In the genomic region with DNA sequence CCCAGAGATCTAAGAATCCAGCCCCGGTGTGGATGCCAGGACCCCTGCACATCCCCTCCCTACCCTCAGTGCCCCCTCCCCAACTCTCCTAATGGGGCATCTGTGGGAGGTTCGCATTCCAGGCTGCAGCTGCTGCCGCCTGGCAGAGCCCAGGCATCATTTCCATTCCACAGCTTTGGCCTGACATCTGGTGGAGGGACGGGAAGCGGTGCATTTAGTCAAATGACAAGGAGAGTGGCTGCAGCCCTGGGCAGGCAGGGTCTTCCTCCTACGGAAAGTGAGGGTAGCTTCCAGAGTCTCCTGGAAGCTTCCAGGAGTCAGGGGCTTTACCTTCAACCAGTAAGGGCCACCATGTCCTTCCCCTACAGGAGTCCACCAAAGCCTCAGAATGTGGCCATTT, we compare ENCODE assay signal across 11 cellular contexts. TPM values are rescaled to one million over a fixed set of nuclear protein-coding genes. Genes with fewer than 3 reads are reported as not detected.
A peak's percentile ranks its signal among the peaks of the same experiment; 100 is the strongest.
DNase-seq lines count a peak whose midpoint lies in the region; ATAC-seq and TF ChIP-seq lines count a peak whose summit lies in the region.
"Had no signal": no experiment of that assay in that cellular context is flagged by ENCODE, and none has a peak within 500 bp of the region (broad histone marks: within the 10 kb centered on the region; RNA-seq: fewer than 3 reads in every experiment).

No MANE protein-coding gene starts in this region.

- TF ChIP-seq CTCF in neural progenitor cell (IDR thresholded peaks at IDR 0.05): peak; percentile 60

- peaks cover 6% of the 10 kb centered on the region for H3K9me3 Mint-ChIP-seq in neural progenitor cell
- H3K9me3 Mint-ChIP-seq in activated CD4-positive, alpha-beta memory T cell treated with anti-CD3 and anti-CD28 coated beads for 36 hours: peaks cover 9% of the 10 kb centered on the region

- H3K4me2 ChIP-seq in neural progenitor cell: no peak overlapping the region

- CTCF ChIA-PET in activated CD4-positive, alpha-beta memory T cell treated with anti-CD3 and anti-CD28 coated beads for 36 hours (lab: Charles Lee): interaction anchor here (1.5 to 8.2 kb wide), 2 partner anchors 156 to 285 kb away, joined by 3 to 103 read pairs; no protein-coding TSS in a partner anchor
- CTCF ChIA-PET in HEK293T (lab: Yijun Ruan, JAX): no interaction called here

- no peaks in the 10 kb centered on the region for H3K9me3 ChIP-seq in neural progenitor cell (ENCODE audit: low read depth)
- H3K9me3 ChIP-seq: ovary had no signal

- no peaks in the 10 kb centered on the region for H3K36me3 Mint-ChIP-seq in neural progenitor cell
- H3K36me3 Mint-ChIP-seq in activated CD4-positive, alpha-beta memory T cell treated with anti-CD3 and anti-CD28 coated beads for 36 hours: no peaks in the 10 kb centered on the region
- H3K36me3 Mint-ChIP-seq: activated naive CD8-positive, alpha-beta T cell treated with anti-CD3 and anti-CD28 coated beads for 36 hours had no signal

- H3K79me2 ChIP-seq in neural progenitor cell (ENCODE audit: low read depth): no peaks in the 10 kb centered on the region

- H3K4me1 ChIP-seq in neural progenitor cell: peaks cover 3% of the 10 kb centered on the region

- intact Hi-C loops in activated CD4-positive, alpha-beta memory T cell treated with anti-CD3 and anti-CD28 coated beads for 36 hours (cut with micrococcal nuclease): loop anchor here (10.0 kb wide), 1 partner anchor 460 kb away; the partner anchor contains the start of gene NANOS1

- no peak overlapping the region for H3K27ac Mint-ChIP-seq in neural progenitor cell
- H3K27ac Mint-ChIP-seq in activated CD4-positive, alpha-beta memory T cell treated with anti-CD3 and anti-CD28 coated beads for 36 hours: no peak overlapping the region
- H3K27ac Mint-ChIP-seq: activated naive CD8-positive, alpha-beta T cell treated with anti-CD3 and anti-CD28 coated beads for 36 hours had no signal

- no peaks in the 10 kb centered on the region for H4K20me1 ChIP-seq in neural progenitor cell (ENCODE audit: low read depth)

- no peak overlapping the region for H3K9ac ChIP-seq in neural progenitor cell

- DNase-seq in DMS153 (lab: John Stamatoyannopoulos, UW): peak; percentile 1
- DNase-seq in DMS153 treated with DMSO at 0.1 percent for 48 hours (lab: John Stamatoyannopoulos, UW; ENCODE audit: unreplicated experiment): no peak
- DNase-seq in NCI-H146 treated with DMSO at 0.1 percent for 48 hours (lab: John Stamatoyannopoulos, UW; ENCODE audit: unreplicated experiment): peak; percentile 7
- peak; percentile 23 to 38 for DNase-seq in dermis microvascular lymphatic vessel endothelial cell (ENCODE audit: low read depth in 2 of 2)
- DNase-seq in neural progenitor cell (ENCODE audit: low spot score): peak; percentile 79
- no peak for DNase-seq in activated CD4-positive, alpha-beta memory T cell treated with anti-CD3 and anti-CD28 coated beads for 36 hours
- DNase-seq in HEK293T (ENCODE audit: extremely low spot score): no peak
- DNase-seq: activated naive CD8-positive, alpha-beta T cell treated with anti-CD3 and anti-CD28 coated beads for 36 hours; ovary; T1000 had no signal

- no peak for ATAC-seq in HG02981 (IDR thresholded peaks at IDR 0.05; ENCODE audit: unreplicated experiment)

- no peak overlapping the region for H3K4me3 Mint-ChIP-seq in neural progenitor cell
- H3K4me3 Mint-ChIP-seq in activated CD4-positive, alpha-beta memory T cell treated with anti-CD3 and anti-CD28 coated beads for 36 hours: no peak overlapping the region
- H3K4me3 Mint-ChIP-seq: activated naive CD8-positive, alpha-beta T cell treated with anti-CD3 and anti-CD28 coated beads for 36 hours had no signal

- H3K27me3 ChIP-seq in neural progenitor cell: no peaks in the 10 kb centered on the region
- H3K27me3 ChIP-seq: ovary had no signal

- H3K4me3 ChIP-seq in neural progenitor cell: no peak overlapping the region
- H3K4me3 ChIP-seq: ovary had no signal

- H3K27ac ChIP-seq in neural progenitor cell: no peak overlapping the region
- H3K27ac ChIP-seq: ovary had no signal

- H3K4me1 Mint-ChIP-seq in neural progenitor cell: no peaks in the 10 kb centered on the region
- peaks cover 2% of the 10 kb centered on the region for H3K4me1 Mint-ChIP-seq in activated CD4-positive, alpha-beta memory T cell treated with anti-CD3 and anti-CD28 coated beads for 36 hours (ENCODE audit: low read depth)

- POLR2A ChIA-PET in activated CD4-positive, alpha-beta memory T cell treated with anti-CD3 and anti-CD28 coated beads for 36 hours (lab: Charles Lee): no interaction called here
- POLR2A ChIA-PET in HEK293T (lab: Yijun Ruan, JAX): no interaction called here

- no peak overlapping the region for H2AFZ ChIP-seq in neural progenitor cell (replicated peaks)

- no peaks in the 10 kb centered on the region for H3K36me3 ChIP-seq in neural progenitor cell
- H3K36me3 ChIP-seq: ovary had no signal

- H3F3A ChIP-seq in neural progenitor cell (ENCODE audit: low read depth): no peaks in the 10 kb centered on the region

- H3K27me3 Mint-ChIP-seq in neural progenitor cell (ENCODE audit: insufficient read depth, low read depth): peaks cover 12% of the 10 kb centered on the region
- peaks cover 2% of the 10 kb centered on the region for H3K27me3 Mint-ChIP-seq in activated CD4-positive, alpha-beta memory T cell treated with anti-CD3 and anti-CD28 coated beads for 36 hours

TF ChIP-seq in HEK293T, 16 proteins besides CTCF, POLR2A, EP300 and RAD21:
- no peak for TF ChIP-seq FOXK2 (IDR thresholded peaks at IDR 0.05)
- no peak for TF ChIP-seq FOXA1 (IDR thresholded peaks at IDR 0.05)
- no peak for TF ChIP-seq FOXM1 (IDR thresholded peaks at IDR 0.05; ENCODE audit: borderline replicate concordance)
- TF ChIP-seq LEF1 (IDR thresholded peaks at IDR 0.05; ENCODE audit: borderline replicate concordance): no peak
- TF ChIP-seq NFRKB (IDR thresholded peaks at IDR 0.05): no peak
- no peak for TF ChIP-seq SP1 (IDR thresholded peaks at IDR 0.05)
- no peak for TF ChIP-seq CTBP1 (IDR thresholded peaks at IDR 0.05; ENCODE audit: borderline replicate concordance)
- TF ChIP-seq PKNOX1 (IDR thresholded peaks at IDR 0.05): no peak
- TF ChIP-seq L3MBTL2 (conservative IDR thresholded peaks at IDR 0.05): no peak
- no peak for TF ChIP-seq SUZ12 (IDR thresholded peaks at IDR 0.05)
- TF ChIP-seq BHLHE40 (IDR thresholded peaks at IDR 0.05; ENCODE audit: borderline replicate concordance): no peak
- no peak for TF ChIP-seq TARDBP (IDR thresholded peaks at IDR 0.05)
- TF ChIP-seq HDGF (IDR thresholded peaks at IDR 0.05; ENCODE audit: borderline replicate concordance): no peak
- TF ChIP-seq ELF4 (IDR thresholded peaks at IDR 0.05): no peak
- no peak for TF ChIP-seq ZNF384 (IDR thresholded peaks at IDR 0.05)
- no peak for TF ChIP-seq ARNT (IDR thresholded peaks at IDR 0.05)

RNA-seq across cellular contexts. Expression of gene PRLHR, which starts 30.8 kb away (rescaled TPM):
- total RNA-seq in dermis microvascular lymphatic vessel endothelial cell (not detected in 2 replicates), neural progenitor cell (ENCODE audit: low replicate concordance) (not detected in 2 replicates)
- total RNA-seq in activated CD4-positive, alpha-beta memory T cell treated with anti-CD3 and anti-CD28 coated beads for 36 hours: not detected
- total RNA-seq: activated naive CD8-positive, alpha-beta T cell treated with anti-CD3 and anti-CD28 coated beads for 36 hours had no signal

Comparison
In these comparisons a context has a peak if more than half of its experiments do, and no peak if none do; other contexts are left out.
1. DNase-seq: peak in DMS153 (single experiment), NCI-H146 treated with DMSO at 0.1 percent for 48 hours (single experiment), dermis microvascular lymphatic vessel endothelial cell (2 of 2) and neural progenitor cell (single experiment); none in DMS153 treated with DMSO at 0.1 percent for 48 hours (single experiment), activated CD4-positive, alpha-beta memory T cell treated with anti-CD3 and anti-CD28 coated beads for 36 hours (single experiment) and HEK293T (single experiment).